Comparison of ENCODE assay signal across 1 cellular context in genomic region chr6:34757687-34758274, GRCh38.
TF ChIP-seq lines count a peak whose summit lies in the region.

No MANE protein-coding gene starts in this region.

TF ChIP-seq in K562, 482 proteins besides CTCF, POLR2A, EP300 and RAD21 (continued from another document and continues in another):
- TF ChIP-seq MLLT1 (IDR thresholded peaks at IDR 0.05) (0 out of 4 replicates have a peak, but pooled peaks of 1 of the 2 experiments have one; percentile 29), ZKSCAN3 (CRISPR knock-in tag; IDR thresholded peaks at IDR 0.05) (no peak), KAT7 (CRISPR knock-in tag; IDR thresholded peaks at IDR 0.05; ENCODE audit: borderline replicate concordance) (no peak), TAF7 (tag; IDR thresholded peaks at IDR 0.05) (no peak), COPS2 (conservative IDR thresholded peaks at IDR 0.05) (no peak), POLR3A (IDR thresholded peaks at IDR 0.05; ENCODE audit: borderline replicate concordance, extremely low read depth, insufficient read depth, insufficient read length) (no peak), CHD1 (IDR thresholded peaks at IDR 0.05; ENCODE audit: low read length) (peak; percentile 72), ZFP30 (CRISPR knock-in tag; IDR thresholded peaks at IDR 0.05; ENCODE audit: borderline replicate concordance) (no peak), ZNF232 (CRISPR knock-in tag; IDR thresholded peaks at IDR 0.05) (0 out of 2 replicates have a peak, but pooled peaks have one; percentile 25), E2F6 (IDR thresholded peaks at IDR 0.05; ENCODE audit: borderline replicate concordance in 1 of 2, extremely low read depth in 1 of 2, insufficient read depth in 1 of 2, insufficient read length in 1 of 2, low read depth in 1 of 2, low read length in 1 of 2, poor library complexity in 1 of 2, severe bottlenecking in 1 of 2) (no peak), SIRT6 (IDR thresholded peaks at IDR 0.05; ENCODE audit: low read depth, low read length) (no peak), CHD2 (IDR thresholded peaks at IDR 0.05; ENCODE audit: low read depth, low read length) (no peak), MYC (IDR thresholded peaks at IDR 0.05; ENCODE audit: low read depth, low read length) (no peak), MYC (CRISPR knock-in tag; IDR thresholded peaks at IDR 0.05; ENCODE audit: borderline replicate concordance, low read depth) (no peak), E2F3 (CRISPR knock-in tag; IDR thresholded peaks at IDR 0.05) (no peak), GATAD2B (IDR thresholded peaks at IDR 0.05; ENCODE audit: borderline replicate concordance) (no peak), ZNF318 (IDR thresholded peaks at IDR 0.05; ENCODE audit: borderline replicate concordance in 1 of 2, low read depth in 1 of 2) (no peak; a peak in 1 of 4 replicates), CREB5 (CRISPR knock-in tag; IDR thresholded peaks at IDR 0.05) (no peak), IRF9 (tag; IDR thresholded peaks at IDR 0.05) (no peak), HCFC1 (IDR thresholded peaks at IDR 0.05; ENCODE audit: low read depth, low read length) (no peak), GABPA (tag; conservative IDR thresholded peaks at IDR 0.05; ENCODE audit: low read depth) (no peak; the same call in none of the 2 replicates), DEAF1 (CRISPR knock-in tag; IDR thresholded peaks at IDR 0.05) (no peak), PHB (CRISPR knock-in tag; IDR thresholded peaks at IDR 0.05) (no peak), ZNF707 (CRISPR knock-in tag; conservative IDR thresholded peaks at IDR 0.05) (no peak), CEBPB (tag; IDR thresholded peaks at IDR 0.05) (no peak), ZNF79 (CRISPR knock-in tag; IDR thresholded peaks at IDR 0.05; ENCODE audit: low read depth) (no peak), SP1 (CRISPR knock-in tag; IDR thresholded peaks at IDR 0.05) (no peak), KAT2B (IDR thresholded peaks at IDR 0.05; ENCODE audit: low read depth, low read length) (no peak), ZNF121 (CRISPR knock-in tag; conservative IDR thresholded peaks at IDR 0.05) (no peak), ZNF263 (CRISPR knock-in tag; IDR thresholded peaks at IDR 0.05; ENCODE audit: borderline replicate concordance) (no peak), REST (CRISPR knock-in tag; IDR thresholded peaks at IDR 0.05; ENCODE audit: low read depth) (0 out of 2 replicates have a peak, but pooled peaks have one; percentile 55), HNRNPUL1 (IDR thresholded peaks at IDR 0.05; ENCODE audit: low read length) (no peak), JUND (IDR thresholded peaks at IDR 0.05; ENCODE audit: borderline replicate concordance, low read depth, low read length) (no peak), JUND (tag; IDR thresholded peaks at IDR 0.05; ENCODE audit: borderline replicate concordance, low read depth, low read length) (no peak), ZNF212 (CRISPR knock-in tag; IDR thresholded peaks at IDR 0.05) (no peak), C11orf30 (IDR thresholded peaks at IDR 0.05; ENCODE audit: low read depth) (no peak), CHAMP1 (IDR thresholded peaks at IDR 0.05) (no peak)
